In the genomic region with DNA sequence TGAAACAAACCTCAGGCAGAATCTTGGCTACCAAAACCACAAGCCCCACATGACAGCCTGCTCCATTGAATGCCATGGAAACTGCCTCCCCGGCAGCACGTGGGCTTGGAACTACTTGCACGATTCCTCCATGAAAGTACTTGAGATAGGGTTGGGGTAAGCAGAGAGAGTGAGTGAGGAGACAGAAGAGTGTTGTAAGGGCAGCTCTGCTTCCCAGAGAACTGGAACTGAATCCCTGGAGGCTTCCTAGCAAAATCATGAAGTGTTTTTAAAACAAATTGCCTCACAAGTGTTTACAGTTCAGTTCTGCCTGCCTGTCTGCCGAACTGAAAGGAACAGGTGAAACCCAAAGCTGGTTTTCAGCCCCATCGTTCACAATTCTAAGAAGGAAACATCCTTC, we compare ENCODE assay signal across 14 cellular contexts. TPM values are rescaled to one million over a fixed set of nuclear protein-coding genes. Genes with fewer than 3 reads are reported as not detected.
A peak's percentile ranks its signal among the peaks of the same experiment; 100 is the strongest.
DNase-seq lines count a peak whose midpoint lies in the region; ATAC-seq and TF ChIP-seq lines count a peak whose summit lies in the region.
"Had no signal": no experiment of that assay in that cellular context is flagged by ENCODE, and none has a peak within 500 bp of the region (broad histone marks: within the 10 kb centered on the region; RNA-seq: fewer than 3 reads in every experiment).

No MANE protein-coding gene starts in this region.

- peaks cover 16% of the 10 kb centered on the region for H3K27me3 ChIP-seq in endodermal cell (ENCODE audit: control insufficient read depth, insufficient read depth, low read length, poor library complexity, severe bottlenecking)
- H3K27me3 ChIP-seq: cardiac muscle cell had no signal

- WGBS in endodermal cell (ENCODE audit: insufficient coverage in 1 of 2, insufficient read length in 1 of 2), 2 experiments, result 94 to 97% methylated on average over 4 to 5 of the region's 5 CpGs

- peaks cover 6% of the 10 kb centered on the region for H3K9me3 ChIP-seq in endodermal cell (ENCODE audit: control insufficient read depth, low read length)

- peak overlapping the region; percentile 20 to 23 for H3K4me3 Mint-ChIP-seq in stimulated activated naive CD8-positive, alpha-beta T cell treated with anti-CD3 and anti-CD28 coated beads, Interleukin-15, amount 100 ng/mL, for 72 hours
- no peak overlapping the region for H3K4me3 Mint-ChIP-seq in endodermal cell
- no peak overlapping the region for H3K4me3 Mint-ChIP-seq in stimulated activated memory B cell treated with anti-CD40 and anti-IgM and Interleukin-4, amounts not matched to agents 10 μg/mL and 1 μg/mL and 100 μg/mL, for 72 hours
- H3K4me3 Mint-ChIP-seq: activated naive CD4-positive, alpha-beta T cell treated with anti-CD3 and anti-CD28 coated beads for 36 hours had no signal

- no peak for DNase-seq in stimulated activated naive CD8-positive, alpha-beta T cell treated with anti-CD3 and anti-CD28 coated beads, Interleukin-15, amount 100 ng/mL, for 72 hours
- no peak for DNase-seq in stimulated activated naive CD8-positive, alpha-beta T cell treated with anti-CD3 and anti-CD28 coated beads, Interleukin-15, Interleukin-2, amounts not matched to agents 100 U/mL and 50 U/mL, for 24 hours
- peak; percentile 66 for DNase-seq in myocyte (ENCODE audit: low read depth)
- no peak for DNase-seq in endodermal cell
- no peak for DNase-seq in cerebellar nuclear complex (lab: John Stamatoyannopoulos, UW)
- DNase-seq: activated naive CD4-positive, alpha-beta T cell treated with anti-CD3 and anti-CD28 coated beads for 36 hours; hippocampal formation had no signal

- H3K27ac ChIP-seq in VCaP (peak overlapping the region; percentile 25), endodermal cell (ENCODE audit: low read depth, low read length) (no peak overlapping the region)
- H3K27ac ChIP-seq: cardiac muscle cell, SK-N-MC had no signal

- TF ChIP-seq CTCF in VCaP (conservative IDR thresholded peaks at IDR 0.05) (no peak), endodermal cell (conservative IDR thresholded peaks at IDR 0.05) (no peak)

- H3K4me1 Mint-ChIP-seq in stimulated activated naive CD8-positive, alpha-beta T cell treated with anti-CD3 and anti-CD28 coated beads, Interleukin-15, amount 100 ng/mL, for 72 hours, result peaks cover 23% of the 10 kb centered on the region
- H3K4me1 Mint-ChIP-seq in endodermal cell, result peaks cover 11% of the 10 kb centered on the region
- H3K4me1 Mint-ChIP-seq in stimulated activated memory B cell treated with anti-CD40 and anti-IgM and Interleukin-4, amounts not matched to agents 10 μg/mL and 1 μg/mL and 100 μg/mL, for 72 hours, result peaks cover 9% of the 10 kb centered on the region

- H3K36me3 Mint-ChIP-seq in endodermal cell (ENCODE audit: low read depth), result no peaks in the 10 kb centered on the region
- no peaks in the 10 kb centered on the region for H3K36me3 Mint-ChIP-seq in stimulated activated memory B cell treated with anti-CD40 and anti-IgM and Interleukin-4, amounts not matched to agents 10 μg/mL and 1 μg/mL and 100 μg/mL, for 72 hours

- H3K27me3 Mint-ChIP-seq in stimulated activated naive CD8-positive, alpha-beta T cell treated with anti-CD3 and anti-CD28 coated beads, Interleukin-15, amount 100 ng/mL, for 72 hours, result no peaks in the 10 kb centered on the region
- peaks cover 13% of the 10 kb centered on the region for H3K27me3 Mint-ChIP-seq in endodermal cell (ENCODE audit: insufficient read depth)
- no peaks in the 10 kb centered on the region for H3K27me3 Mint-ChIP-seq in stimulated activated memory B cell treated with anti-CD40 and anti-IgM and Interleukin-4, amounts not matched to agents 10 μg/mL and 1 μg/mL and 100 μg/mL, for 72 hours

- H3K36me3 ChIP-seq in endodermal cell (ENCODE audit: control insufficient read depth, insufficient read depth, low read length), result no peaks in the 10 kb centered on the region
- H3K36me3 ChIP-seq: cardiac muscle cell had no signal

- ATAC-seq in stimulated activated naive CD8-positive, alpha-beta T cell treated with anti-CD3 and anti-CD28 coated beads, Interleukin-15, amount 100 ng/mL, for 72 hours, result no peak
- no peak for ATAC-seq in stimulated activated naive CD8-positive, alpha-beta T cell treated with anti-CD3 and anti-CD28 coated beads, Interleukin-15, Interleukin-2, amounts not matched to agents 100 U/mL and 50 U/mL, for 24 hours
- ATAC-seq in stimulated activated memory B cell treated with anti-CD40 and anti-IgM and Interleukin-4, amounts not matched to agents 10 μg/mL and 1 μg/mL and 100 μg/mL, for 72 hours, result no peak
- ATAC-seq in GM21528 (IDR thresholded peaks at IDR 0.05; ENCODE audit: low FRiP score, unreplicated experiment), result no peak

- peak overlapping the region in 1 of 2 donors; percentile 1 for H3K27ac Mint-ChIP-seq in stimulated activated naive CD8-positive, alpha-beta T cell treated with anti-CD3 and anti-CD28 coated beads, Interleukin-15, amount 100 ng/mL, for 72 hours
- H3K27ac Mint-ChIP-seq in endodermal cell, result no peak overlapping the region
- no peak overlapping the region for H3K27ac Mint-ChIP-seq in stimulated activated memory B cell treated with anti-CD40 and anti-IgM and Interleukin-4, amounts not matched to agents 10 μg/mL and 1 μg/mL and 100 μg/mL, for 72 hours
- H3K27ac Mint-ChIP-seq: activated naive CD4-positive, alpha-beta T cell treated with anti-CD3 and anti-CD28 coated beads for 36 hours had no signal

- no peak overlapping the region for H3K9ac ChIP-seq in endodermal cell (ENCODE audit: extremely low read depth, low read length, poor library complexity, severe bottlenecking)

- no peaks in the 10 kb centered on the region for H3K4me1 ChIP-seq in endodermal cell (ENCODE audit: control insufficient read depth, insufficient read depth, low read length)

- H3K4me3 ChIP-seq in endodermal cell (ENCODE audit: low read length), result no peak overlapping the region
- H3K4me3 ChIP-seq: cardiac muscle cell, SK-N-MC had no signal

- H3K9me3 Mint-ChIP-seq in stimulated activated naive CD8-positive, alpha-beta T cell treated with anti-CD3 and anti-CD28 coated beads, Interleukin-15, amount 100 ng/mL, for 72 hours, result no peaks in the 10 kb centered on the region
- H3K9me3 Mint-ChIP-seq in endodermal cell, result no peaks in the 10 kb centered on the region
- no peaks in the 10 kb centered on the region for H3K9me3 Mint-ChIP-seq in stimulated activated memory B cell treated with anti-CD40 and anti-IgM and Interleukin-4, amounts not matched to agents 10 μg/mL and 1 μg/mL and 100 μg/mL, for 72 hours
- H3K9me3 Mint-ChIP-seq: activated naive CD4-positive, alpha-beta T cell treated with anti-CD3 and anti-CD28 coated beads for 36 hours had no signal

RNA-seq across cellular contexts. Expression of a gene that starts 35.3 kb away (rescaled TPM):
- not detected in 2 replicates for total RNA-seq in myocyte
- not detected for polyA plus RNA-seq in myocyte (2012)
- total RNA-seq in endodermal cell, result not detected
- polyA plus RNA-seq in endodermal cell (2013, experiment 1 of 2), result 0.21 TPM
- polyA plus RNA-seq in endodermal cell (2013, experiment 2 of 2), result not detected
- total RNA-seq: activated naive CD4-positive, alpha-beta T cell treated with anti-CD3 and anti-CD28 coated beads for 36 hours; cardiac muscle cell; HT-29; urinary bladder had no signal
- polyA plus RNA-seq: cardiac muscle cell, urinary bladder had no signal

Comparison
In these comparisons a context has a peak if more than half of its experiments do, and no peak if none do; other contexts are left out.
1. H3K4me3 Mint-ChIP-seq: peak in stimulated activated naive CD8-positive, alpha-beta T cell treated with anti-CD3 and anti-CD28 coated beads, Interleukin-15, amount 100 ng/mL, for 72 hours (2 of 2); none in endodermal cell (single experiment) and stimulated activated memory B cell treated with anti-CD40 and anti-IgM and Interleukin-4, amounts not matched to agents 10 μg/mL and 1 μg/mL and 100 μg/mL, for 72 hours (single experiment).